ENCODE assay signal across 8 cellular contexts in the genomic region with DNA sequence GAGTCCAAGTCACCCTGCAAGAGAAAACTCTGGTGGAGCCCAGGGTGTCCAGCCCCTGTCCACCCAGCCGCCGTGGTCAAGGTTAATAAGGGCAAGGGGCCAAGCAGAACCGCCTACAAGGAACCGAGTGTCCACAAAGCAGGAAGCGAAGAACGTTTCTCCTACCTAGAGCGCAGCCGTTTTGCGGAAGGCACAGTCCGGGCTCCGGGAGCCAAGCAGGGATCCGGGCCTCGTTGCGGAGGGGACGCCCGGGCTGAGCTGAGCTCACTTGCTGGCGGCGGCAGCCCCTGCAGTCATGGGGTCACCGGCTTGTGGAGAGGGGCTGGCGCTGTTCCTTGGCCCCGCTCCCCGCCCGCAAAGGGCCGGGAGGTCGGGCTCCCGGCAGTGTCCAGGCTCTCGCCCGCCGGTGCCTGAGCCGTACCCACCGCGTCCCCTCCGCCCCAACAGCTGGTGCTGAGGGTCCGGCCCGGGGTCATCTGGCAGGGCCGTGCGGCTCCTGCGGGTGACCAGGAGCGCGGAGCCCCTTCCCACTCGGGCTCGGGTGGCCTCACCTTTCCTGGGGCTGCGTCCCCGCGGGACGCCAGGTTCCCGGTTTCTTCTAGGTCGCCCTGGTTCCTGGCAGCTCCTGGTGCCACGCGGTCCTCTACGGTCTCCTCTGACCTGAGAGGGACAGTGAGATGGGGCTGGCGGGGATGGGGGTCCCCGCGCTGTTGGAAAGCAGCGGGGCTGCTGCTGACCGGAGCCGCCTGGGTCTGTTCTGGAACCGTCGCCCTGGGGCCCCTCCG. TPM values are rescaled to one million over a fixed set of nuclear protein-coding genes. Genes with fewer than 3 reads are reported as not detected.
DNase-seq lines count a peak whose midpoint lies in the region; ATAC-seq, FAIRE-seq and TF ChIP-seq lines count a peak whose summit lies in the region.

No MANE protein-coding gene starts in this region.

- H3K4me3 ChIP-seq in NB4 (ENCODE audit: low read depth, low read length): peak overlapping the region; percentile 59
- peak overlapping the region; percentile 28 to 70 (median 62) for H3K4me3 ChIP-seq in H1 (ENCODE audit: extremely low read depth in 1 of 4, insufficient read depth in 2 of 4, low read depth in 3 of 4, low read length in 4 of 4)
- H3K4me3 ChIP-seq in mononuclear cell (ENCODE audit: low read length): peak overlapping the region; percentile 33
- peak overlapping the region; percentile 60 for H3K4me3 ChIP-seq in upper lobe of right lung

- H4K8ac ChIP-seq in H1 (ENCODE audit: extremely low read depth, insufficient read depth, low read length): peak overlapping the region; percentile 22; the same call in 1 of the 2 replicates

- H2BK12ac ChIP-seq in H1 (ENCODE audit: low read depth, low read length): no peak overlapping the region

- no peak overlapping the region; the same call in none of the 2 replicates for H3K18ac ChIP-seq in H1 (ENCODE audit: extremely low read depth, low read length)

- no peak overlapping the region for H2BK120ac ChIP-seq in H1 (replicated peaks; ENCODE audit: low read depth, low read length)

- CTCF ChIA-PET in CD4-positive, alpha-beta T cell (lab: Charles Lee): no interaction called here
- CTCF ChIA-PET in H1 (lab: Charles Lee; ENCODE audit: partially characterized antibody): interaction anchor here (0.7 to 3.0 kb wide), 10 partner anchors 8 to 589 kb away, joined by 3 to 19 read pairs (median 4); no protein-coding TSS in a partner anchor

- intact Hi-C loops in CD4-positive, alpha-beta T cell (cut with DNase I, micrococcal nuclease): loop anchor here in 1 of 2 experiments (5.0 kb wide), 1 partner anchor 92 kb away; no protein-coding TSS in a partner anchor
- intact Hi-C loops in upper lobe of right lung (cut with DNase I): no loop called here

- no peak overlapping the region for H3K23ac ChIP-seq in H1 (ENCODE audit: insufficient read length)

- TF ChIP-seq POLR2A in NB4 (IDR thresholded peaks at IDR 0.05; ENCODE audit: extremely low read depth, insufficient read length) (no peak), H1 (IDR thresholded peaks at IDR 0.05; ENCODE audit: control extremely low read depth in 1 of 2, low read depth in 2 of 2, low read length in 2 of 2) (no peak)

- POLR2A ChIA-PET in CD4-positive, alpha-beta T cell (lab: Charles Lee): interaction anchor here (2.6 kb wide), 1 partner anchor 14 kb away, joined by 10 read pairs; a partner anchor contains a TSS
- POLR2A ChIA-PET in H1 (lab: Charles Lee; ENCODE audit: partially characterized antibody): interaction anchor here (0.8 to 4.3 kb wide), 6 partner anchors 8 to 117 kb away, joined by 3 to 24 read pairs (median 4); a partner anchor contains a TSS

- no peak overlapping the region for H2BK15ac ChIP-seq in H1 (ENCODE audit: low read length)

- no peak overlapping the region for H4K5ac ChIP-seq in H1 (ENCODE audit: insufficient read length, low read depth, low read length)

- H2BK5ac ChIP-seq in H1 (ENCODE audit: low read depth, low read length): no peak overlapping the region

- H2BK20ac ChIP-seq in H1 (ENCODE audit: low read length): no peak overlapping the region

- H3K36me3 ChIP-seq in H1 (ENCODE audit: control insufficient read depth in 2 of 4, insufficient read depth in 4 of 4, low read length in 3 of 4) (no peaks in the 10 kb centered on the region; a peak in 1 of 8 replicates), upper lobe of right lung (no peaks in the 10 kb centered on the region)

- H3K9ac ChIP-seq in H1 (replicated peaks in 1 of 4; ENCODE audit: extremely low read depth in 1 of 4, low read depth in 3 of 4, low read length in 3 of 4): peak overlapping the region in 1 of 4 experiments; percentile 20; a peak in 1 of 7 replicates

- peak overlapping the region; percentile 88 for H2AFZ ChIP-seq in H1 (ENCODE audit: low read length)

- FAIRE-seq in H1 (lab: Jason Lieb, UNC): no peak

- peaks cover 32% of the 10 kb centered on the region for H3K27me3 ChIP-seq in CD4-positive, alpha-beta T cell (ENCODE audit: control insufficient read depth, insufficient read depth, low read length)
- H3K27me3 ChIP-seq in H1 (replicated peaks in 1 of 4; ENCODE audit: control insufficient read depth in 3 of 4, extremely low read depth in 1 of 4, insufficient read depth in 3 of 4, low read length in 3 of 4): peaks cover 18 to 37% (median 32%) of the 10 kb centered on the region in 4 experiments
- peaks cover 17% of the 10 kb centered on the region for H3K27me3 ChIP-seq in mononuclear cell (ENCODE audit: insufficient read depth, low read length)
- H3K27me3 ChIP-seq in upper lobe of right lung: peaks cover 20% of the 10 kb centered on the region

- 3% methylated on average over 46 of the region's 60 CpGs; no CpG with 5 or more reads in 1 of the 2 experiments for WGBS in H1 (ENCODE audit: extremely low coverage in 1 of 2, insufficient coverage in 1 of 2, insufficient read length in 1 of 2, insufficient replicate concordance in 2 of 2, low coverage in 1 of 2, low lambda C conversion rate in 2 of 2, missing lambda C conversion rate in 1 of 2), 2 experiments

- H3K9me3 Mint-ChIP-seq in CD4-positive, alpha-beta T cell: no peaks in the 10 kb centered on the region

- peaks cover 18% of the 10 kb centered on the region for H3K4me1 Mint-ChIP-seq in CD4-positive, alpha-beta T cell (ENCODE audit: low read depth)

- no peak for TF ChIP-seq CTCF in CD4-positive, alpha-beta T cell (IDR thresholded peaks at IDR 0.05)
- TF ChIP-seq CTCF in NB4 (IDR thresholded peaks at IDR 0.05; ENCODE audit: low read depth, low read length) (no peak), H1 (IDR thresholded peaks at IDR 0.05; ENCODE audit: control extremely low read depth in 1 of 3, insufficient read depth in 1 of 3, low read depth in 1 of 3, low read length in 3 of 3) (no peak), upper lobe of right lung (IDR thresholded peaks at IDR 0.05) (no peak)

- no peaks in the 10 kb centered on the region for H3K79me2 ChIP-seq in H1 (ENCODE audit: control insufficient read depth in 1 of 2, insufficient read depth in 2 of 2, low read length in 2 of 2)

- H3K79me1 ChIP-seq in H1 (ENCODE audit: low read depth, low read length): no peaks in the 10 kb centered on the region

- no peak overlapping the region for H3K14ac ChIP-seq in H1 (ENCODE audit: insufficient read length)

- no peaks in the 10 kb centered on the region for H3K9me3 ChIP-seq in CD4-positive, alpha-beta T cell (ENCODE audit: control insufficient read depth, low read length)
- no peaks in the 10 kb centered on the region for H3K9me3 ChIP-seq in H1 (ENCODE audit: insufficient read depth in 2 of 2, low read depth in 1 of 2, low read length in 1 of 2)
- no peaks in the 10 kb centered on the region for H3K9me3 ChIP-seq in mononuclear cell (ENCODE audit: low read depth, low read length)
- H3K9me3 ChIP-seq in upper lobe of right lung: no peaks in the 10 kb centered on the region

- peak overlapping the region; percentile 79 to 86 for H3K4me2 ChIP-seq in H1 (ENCODE audit: insufficient read depth in 1 of 2, low read depth in 2 of 2, low read length in 2 of 2)

- no peaks in the 10 kb centered on the region for H3K36me3 Mint-ChIP-seq in CD4-positive, alpha-beta T cell (ENCODE audit: low read depth)

- ATAC-seq in CD4-positive, alpha-beta T cell (ENCODE audit: poor library complexity): peak; percentile 39
- peak; percentile 73 for ATAC-seq in upper lobe of right lung
- ATAC-seq in HG03108 (IDR thresholded peaks at IDR 0.05; ENCODE audit: unreplicated experiment): no peak

- peaks cover 0 to 2% of the 10 kb centered on the region in 2 experiments for H4K20me1 ChIP-seq in H1 (replicated peaks in 1 of 2; ENCODE audit: control insufficient read depth in 1 of 2, insufficient read depth in 2 of 2, low read length in 2 of 2)

- TF ChIP-seq RAD21 in H1 (IDR thresholded peaks at IDR 0.05 in 1 of 2, conservative IDR thresholded peaks at IDR 0.05 in 1 of 2; ENCODE audit: low read depth in 2 of 2, low read length in 2 of 2): no peak

- no peak for TF ChIP-seq EP300 in H1 (IDR thresholded peaks at IDR 0.05; ENCODE audit: borderline replicate concordance in 1 of 2, low read depth in 2 of 2, low read length in 2 of 2)

- no peak overlapping the region for H3K27ac Mint-ChIP-seq in CD4-positive, alpha-beta T cell

- H3K4ac ChIP-seq in H1 (replicated peaks; ENCODE audit: insufficient read length, low read depth, low read length): no peak overlapping the region

- H3K4me1 ChIP-seq in H1 (replicated peaks in 1 of 4; ENCODE audit: control insufficient read depth in 3 of 4, insufficient read depth in 4 of 4, low read length in 3 of 4): peaks cover 0 to 14% (median 3%) of the 10 kb centered on the region in 4 experiments; a peak in 6 of 7 replicates
- peaks cover 20% of the 10 kb centered on the region for H3K4me1 ChIP-seq in mononuclear cell (ENCODE audit: insufficient read depth, low read length)
- H3K4me1 ChIP-seq in upper lobe of right lung: peaks cover 9% of the 10 kb centered on the region

- H2AK5ac ChIP-seq in H1 (ENCODE audit: low read depth, low read length): no peak overlapping the region

- H3K27ac ChIP-seq in CD4-positive, alpha-beta T cell (ENCODE audit: low read depth, low read length): no peak overlapping the region
- H3K27ac ChIP-seq in H1 (ENCODE audit: low read depth, low read length) (no peak overlapping the region), upper lobe of right lung (no peak overlapping the region)

- H4K91ac ChIP-seq in H1 (replicated peaks; ENCODE audit: insufficient read length, low read length): no peak overlapping the region

- DNase-seq in CD4-positive, alpha-beta T cell: no peak
- DNase-seq in NB4 (ENCODE audit: low read depth) (peak; percentile 76), H1 (ENCODE audit: low read depth in 1 of 2, low spot score in 2 of 2) (peak in 1 of 2 experiments; percentile 62), upper lobe of right lung (peak; percentile 75), glomerular visceral epithelial cell (ENCODE audit: extremely low spot score) (no peak), DMS79 (lab: John Stamatoyannopoulos, UW) (no peak)

- H3K27me3 Mint-ChIP-seq in CD4-positive, alpha-beta T cell: peaks cover 74% of the 10 kb centered on the region

- H3K56ac ChIP-seq in H1 (replicated peaks; ENCODE audit: insufficient read length, low read depth, low read length): no peak overlapping the region

- H3K23me2 ChIP-seq in H1 (ENCODE audit: low read depth, low read length): peaks cover 13% of the 10 kb centered on the region

- peak overlapping the region; percentile 93 for H3K4me3 Mint-ChIP-seq in CD4-positive, alpha-beta T cell

RNA-seq across cellular contexts. Expression of a gene that starts 14.0 kb away (rescaled TPM):
- total RNA-seq in CD4-positive, alpha-beta T cell: 1 to 10 TPM; 6.8 TPM
- total RNA-seq in H1 (2021; fragmentation: NEBNext Ultra II Directional; extraction: Animal tissue kit (Norgen Biotek cat#: 25700)): 21.2 and 23.2 TPM in 2 replicates
- 4.5 and 6.2 TPM in 2 replicates for polyA plus RNA-seq in H1 (2011; rRNA removed)
- 7.9 TPM for polyA plus RNA-seq in H1 (2011; cell fraction: cytosol; rRNA removed)
- 8.4 TPM for polyA plus RNA-seq in H1 (2011; cell fraction: nucleus; rRNA removed)
- 5.7 to 10.4 TPM (median 7.1 TPM) in 4 replicates for polyA plus RNA-seq in H1 (2012, experiment 1 of 2)
- polyA plus RNA-seq in H1 (2012, experiment 2 of 2): 1.4 TPM
- polyA plus RNA-seq in H1 (2013, experiment 1 of 2): 17.0 TPM
- polyA plus RNA-seq in H1 (2013, experiment 2 of 2): 15.8 TPM
- polyA minus RNA-seq in H1 (2011; rRNA and poly(A)+ RNA removed): 14.1 and 19.5 TPM in 2 replicates
- 13.4 TPM for polyA minus RNA-seq in H1 (2011; cell fraction: cytosol; rRNA and poly(A)+ RNA removed)
- 42.4 TPM for polyA minus RNA-seq in H1 (2011; cell fraction: nucleus; rRNA and poly(A)+ RNA removed)
- total RNA-seq in mononuclear cell (16.2 TPM), upper lobe of right lung (2.3 TPM)

Comparison
In these comparisons a context has a peak if more than half of its experiments do, and no peak if none do; other contexts are left out.
1. DNase-seq: peak in NB4 (single experiment) and upper lobe of right lung (single experiment); none in CD4-positive, alpha-beta T cell (0 of 10), glomerular visceral epithelial cell (single experiment) and DMS79 (single experiment).
2. Peak in every context shown above with its lines, with median percentiles within 50 percentile points of each other: H3K4me3 ChIP-seq.